ENCODE assay signal across 20 cellular contexts in genomic region chr11:86575927-86576326, GRCh38.
DNase-seq lines count a peak whose midpoint lies in the region; ATAC-seq, FAIRE-seq and TF ChIP-seq lines count a peak whose summit lies in the region.
"Had no signal": no experiment of that assay in that cellular context is flagged by ENCODE, and none has a peak within 500 bp of the region (broad histone marks: within the 10 kb centered on the region; RNA-seq: fewer than 3 reads in every experiment).

No MANE protein-coding gene starts in this region.

- H3K9me3 ChIP-seq in SK-N-SH, result no peaks in the 10 kb centered on the region
- H3K9me3 ChIP-seq in endothelial cell of umbilical vein (replicated peaks; ENCODE audit: control insufficient read depth, insufficient read depth, low read length), result no peaks in the 10 kb centered on the region
- H3K9me3 ChIP-seq in HepG2 (ENCODE audit: low read length), result no peaks in the 10 kb centered on the region
- H3K9me3 ChIP-seq: Caco-2 had no signal

- H3K4me2 ChIP-seq in SK-N-SH, result peak overlapping the region; percentile 55; the same call in 1 of the 2 replicates
- H3K4me2 ChIP-seq in endothelial cell of umbilical vein (ENCODE audit: insufficient read depth, low read length), result no peak overlapping the region
- H3K4me2 ChIP-seq in HepG2 (ENCODE audit: low read depth, low read length), result no peak overlapping the region

- H3K27me3 ChIP-seq in SK-N-SH (ENCODE audit: insufficient read depth), result no peaks in the 10 kb centered on the region
- no peaks in the 10 kb centered on the region for H3K27me3 ChIP-seq in endothelial cell of umbilical vein (ENCODE audit: control insufficient read depth in 2 of 2, insufficient read depth in 2 of 2, low read length in 2 of 2)
- 0 out of 5 replicates have a peak, but pooled peaks cover 0 to 2% of the 10 kb centered on the region in 2 experiments for H3K27me3 ChIP-seq in HepG2 (ENCODE audit: control insufficient read depth in 1 of 2, insufficient read depth in 2 of 2, low read length in 2 of 2)

- H3K79me2 ChIP-seq in SK-N-SH (ENCODE audit: insufficient read depth), result no peaks in the 10 kb centered on the region
- peaks cover 2% of the 10 kb centered on the region for H3K79me2 ChIP-seq in endothelial cell of umbilical vein (ENCODE audit: control insufficient read depth, insufficient read depth, low read length)
- no peaks in the 10 kb centered on the region for H3K79me2 ChIP-seq in HepG2 (ENCODE audit: insufficient read depth, low read length)

- intact Hi-C loops in endothelial cell of umbilical vein (cut with micrococcal nuclease), result loop anchor here (5.0 kb wide), 1 partner anchor 509 kb away; the partner anchor contains the start of gene PICALM
- intact Hi-C loops in HepG2 (cut with micrococcal nuclease; ENCODE audit: unreplicated experiment), result no loop called here

- POLR2A ChIA-PET in SK-N-SH (lab: Yijun Ruan, JAX) (no interaction called here), endothelial cell of umbilical vein (lab: Charles Lee) (no interaction called here), HepG2 (lab: Yijun Ruan, JAX) (no interaction called here)

- FAIRE-seq in endothelial cell of umbilical vein (lab: Jason Lieb, UNC) (no peak), HepG2 (lab: Jason Lieb, UNC) (no peak)

- H3K9me3 Mint-ChIP-seq in activated T-cell treated with anti-CD3 and anti-CD28 coated beads, Interleukin-2, amount 50 U/mL, for 24 hours, result no peaks in the 10 kb centered on the region
- H3K9me3 Mint-ChIP-seq: CD4-positive, alpha-beta T cell had no signal

- TF ChIP-seq POLR2A in endothelial cell of umbilical vein (IDR thresholded peaks at IDR 0.05; ENCODE audit: low read depth, low read length) (no peak), HepG2 (IDR thresholded peaks at IDR 0.05; ENCODE audit: insufficient read depth in 1 of 2, low read depth in 2 of 2, low read length in 2 of 2) (no peak)

- H3F3A ChIP-seq in SK-N-SH (replicated peaks; ENCODE audit: insufficient read depth), result peaks cover 23% of the 10 kb centered on the region

- in situ Hi-C loops in HepG2 (cut with HindIII; ENCODE audit: extremely low pct_ligation_motif_present, low pct_unique_long_range_greater_than_20kb), result no loop called here

- TF ChIP-seq RAD21 in SK-N-SH (IDR thresholded peaks at IDR 0.05; ENCODE audit: low read length) (no peak), HepG2 (CRISPR knock-in tag; IDR thresholded peaks at IDR 0.05) (no peak)

- BruUV-seq in endothelial cell of umbilical vein (replicated peaks; lab: Mats Ljungman, UMichigan) (no TSS peak), HepG2 (replicated peaks; lab: Mats Ljungman, UMichigan) (no TSS peak)

- H3K27ac Mint-ChIP-seq in activated T-cell treated with anti-CD3 and anti-CD28 coated beads, Interleukin-2, amount 50 U/mL, for 24 hours, result no peak overlapping the region
- H3K27ac Mint-ChIP-seq: CD4-positive, alpha-beta T cell had no signal

- dilution Hi-C loops in endothelial cell of umbilical vein (cut with MboI; ENCODE audit: extremely low pct_ligation_motif_present, low sequenced_read_pairs), result loop anchor here (25.0 kb wide), 1 partner anchor 89 kb away; no protein-coding TSS in a partner anchor

- H3K36me3 ChIP-seq in SK-N-SH (replicated peaks in 1 of 2; ENCODE audit: control insufficient read depth in 1 of 2, insufficient read depth in 2 of 2, low read length in 1 of 2) (no peaks in the 10 kb centered on the region), endothelial cell of umbilical vein (ENCODE audit: control insufficient read depth in 2 of 2, extremely low read depth in 1 of 2, insufficient read depth in 2 of 2, low read length in 2 of 2) (no peaks in the 10 kb centered on the region), HepG2 (replicated peaks in 1 of 2; ENCODE audit: control insufficient read depth in 1 of 2, insufficient read depth in 2 of 2, low read length in 2 of 2) (no peaks in the 10 kb centered on the region)

- DNase-seq in SK-N-SH (no peak), NCI-H69 (lab: John Stamatoyannopoulos, UW) (peak; percentile 30), endothelial cell of umbilical vein (ENCODE audit: low read depth, low spot score) (no peak), hepatic stellate cell (ENCODE audit: low spot score) (no peak), HepG2 (ENCODE audit: low spot score) (no peak), NCI-H526 treated with DMSO at 0.1 percent for 48 hours (lab: John Stamatoyannopoulos, UW) (no peak)
- no peak for DNase-seq in activated T-cell treated with anti-CD3 and anti-CD28 coated beads, Interleukin-2, amount 50 U/mL, for 24 hours
- DNase-seq: 8988T; Caco-2; CD4-positive, alpha-beta T cell; DMS153; GDM1; H7; KG1; NCI-H1417; NCI-H187; NCI-H2171; NCI-H774 had no signal

- ATAC-seq in SK-N-SH treated with all-trans-retinoic acid at 6 μM for 48 hours, result no peak
- no peak for ATAC-seq in HepG2
- ATAC-seq: Right ventricle myocardium inferior had no signal

- CTCF ChIA-PET in SK-N-SH (lab: Yijun Ruan, JAX) (interaction anchor here (0.6 to 1.9 kb wide), 3 partner anchors 33 to 84 kb away, joined by 3 to 14 read pairs (median 3); no protein-coding TSS in a partner anchor), endothelial cell of umbilical vein (lab: Charles Lee) (interaction anchor here (0.7 to 1.9 kb wide), 4 partner anchors 13 to 116 kb away, joined by 3 to 9 read pairs (median 4); no protein-coding TSS in a partner anchor), HepG2 (lab: Yijun Ruan, JAX; ENCODE audit: low intra/inter-chr PET ratio, low total read pairs) (no interaction called here)

- H3K36me3 Mint-ChIP-seq in activated T-cell treated with anti-CD3 and anti-CD28 coated beads, Interleukin-2, amount 50 U/mL, for 24 hours (ENCODE audit: low read depth), result no peaks in the 10 kb centered on the region

- H3K4me1 ChIP-seq in SK-N-SH (ENCODE audit: control insufficient read depth in 1 of 2, insufficient read depth in 2 of 2, low read depth in 1 of 2, low read length in 1 of 2) (peaks cover 5 to 42% of the 10 kb centered on the region in 2 experiments), endothelial cell of umbilical vein (ENCODE audit: control insufficient read depth, extremely low read depth, insufficient read depth, low read length) (peaks cover 59% of the 10 kb centered on the region), HepG2 (ENCODE audit: insufficient read depth, low read length) (peaks cover 39% of the 10 kb centered on the region)

- no peaks in the 10 kb centered on the region for H4K20me1 ChIP-seq in SK-N-SH (ENCODE audit: insufficient read depth)
- H4K20me1 ChIP-seq in endothelial cell of umbilical vein (replicated peaks; ENCODE audit: control insufficient read depth, extremely low read depth, insufficient read depth, low read length), result no peaks in the 10 kb centered on the region
- H4K20me1 ChIP-seq in HepG2 (ENCODE audit: insufficient read depth, low read length), result no peaks in the 10 kb centered on the region

- H3K4me1 Mint-ChIP-seq in activated T-cell treated with anti-CD3 and anti-CD28 coated beads, Interleukin-2, amount 50 U/mL, for 24 hours (ENCODE audit: low read depth), result peaks cover 3% of the 10 kb centered on the region

- no peak overlapping the region for H3K4me3 Mint-ChIP-seq in activated T-cell treated with anti-CD3 and anti-CD28 coated beads, Interleukin-2, amount 50 U/mL, for 24 hours
- H3K4me3 Mint-ChIP-seq: CD4-positive, alpha-beta T cell had no signal

- peaks cover 8% of the 10 kb centered on the region for H3K27me3 Mint-ChIP-seq in activated T-cell treated with anti-CD3 and anti-CD28 coated beads, Interleukin-2, amount 50 U/mL, for 24 hours
- H3K27me3 Mint-ChIP-seq: CD4-positive, alpha-beta T cell had no signal

- peak overlapping the region in 1 of 2 experiments; percentile 89; a peak in 2 of 4 replicates for H3K27ac ChIP-seq in SK-N-SH (ENCODE audit: low read depth in 2 of 2, low read length in 1 of 2)
- peak overlapping the region; percentile 63 for H3K27ac ChIP-seq in endothelial cell of umbilical vein (ENCODE audit: insufficient read depth, low read depth, low read length)
- H3K27ac ChIP-seq in HepG2 (ENCODE audit: extremely low read length, insufficient read depth, low read length), result no peak overlapping the region

- H3K4me3 ChIP-seq in SK-N-SH (ENCODE audit: low read depth in 2 of 2, low read length in 1 of 2), result no peak overlapping the region
- no peak overlapping the region for H3K4me3 ChIP-seq in endothelial cell of umbilical vein (replicated peaks in 1 of 3; ENCODE audit: insufficient read depth in 1 of 3, low read depth in 1 of 3, low read length in 3 of 3)
- no peak overlapping the region for H3K4me3 ChIP-seq in HepG2 (replicated peaks in 1 of 3; ENCODE audit: insufficient read depth in 1 of 3, low read depth in 2 of 3, low read length in 3 of 3)

- TF ChIP-seq EP300 in SK-N-SH (IDR thresholded peaks at IDR 0.05; ENCODE audit: borderline replicate concordance in 1 of 2, low read depth in 1 of 2, low read length in 1 of 2) (no peak), HepG2 (IDR thresholded peaks at IDR 0.05; ENCODE audit: low read depth in 2 of 2, low read length in 2 of 2) (no peak), HepG2 (CRISPR knock-in tag; IDR thresholded peaks at IDR 0.05; ENCODE audit: borderline replicate concordance) (no peak)

- no peaks in the 10 kb centered on the region for H3K9me2 ChIP-seq in SK-N-SH

- H3K9me1 ChIP-seq in endothelial cell of umbilical vein (replicated peaks; ENCODE audit: control insufficient read depth, extremely low read depth, insufficient read depth, low read length), result no peaks in the 10 kb centered on the region

- WGBS in SK-N-SH (ENCODE audit: low lambda C conversion rate), result 74% methylated on average over 2 of the region's 2 CpGs
- WGBS in HepG2 (ENCODE audit: low lambda C conversion rate), result 23% methylated on average over 2 of the region's 2 CpGs

- H2AFZ ChIP-seq in SK-N-SH (ENCODE audit: low read depth) (no peak overlapping the region), endothelial cell of umbilical vein (ENCODE audit: low read depth, low read length) (no peak overlapping the region), HepG2 (ENCODE audit: low read length) (no peak overlapping the region)

- H3K9ac ChIP-seq in SK-N-SH, result no peak overlapping the region
- no peak overlapping the region for H3K9ac ChIP-seq in endothelial cell of umbilical vein (replicated peaks; ENCODE audit: extremely low read depth, insufficient read depth, low read length)
- H3K9ac ChIP-seq in HepG2 (ENCODE audit: insufficient read depth, low read depth, low read length), result no peak overlapping the region

- TF ChIP-seq CTCF in SK-N-SH (IDR thresholded peaks at IDR 0.05), result no peak
- no peak for TF ChIP-seq CTCF in endothelial cell of umbilical vein (IDR thresholded peaks at IDR 0.05; ENCODE audit: extremely low read depth in 1 of 2, insufficient read depth in 1 of 2, low read depth in 1 of 2, low read length in 2 of 2)
- no peak for TF ChIP-seq CTCF in HepG2 (CRISPR knock-in tag; IDR thresholded peaks at IDR 0.05)

TF ChIP-seq in SK-N-SH, 30 proteins besides CTCF, POLR2A, EP300 and RAD21 (continues in another document):
- TF ChIP-seq FOXM1 (IDR thresholded peaks at IDR 0.05; ENCODE audit: low read depth), result no peak

TF ChIP-seq in SK-N-SH treated with all-trans-retinoic acid at 6 μM for 48 hours, 23 proteins besides CTCF, POLR2A, EP300 and RAD21 (continues in another document):
- TF ChIP-seq ARNTL (CRISPR knock-in tag; IDR thresholded peaks at IDR 0.05; ENCODE audit: borderline replicate concordance, low read depth), result no peak

TF ChIP-seq in endothelial cell of umbilical vein, 7 proteins besides CTCF, POLR2A, EP300 and RAD21 (continues in another document):
- TF ChIP-seq EZH2 (IDR thresholded peaks at IDR 0.05; ENCODE audit: borderline replicate concordance, low read depth, low read length, severe bottlenecking), result no peak

TF ChIP-seq in HepG2, 621 proteins besides CTCF, POLR2A, EP300 and RAD21 (continues in another document):
- TF ChIP-seq ZNF550 (CRISPR knock-in tag; IDR thresholded peaks at IDR 0.05; ENCODE audit: borderline replicate concordance), result no peak
